20 cellular contexts compared by ENCODE assay signal in genomic region chr3:186990282-186990681, GRCh38. TPM values are rescaled to one million over a fixed set of nuclear protein-coding genes. Genes with fewer than 3 reads are reported as not detected.
DNase-seq lines count a peak whose midpoint lies in the region; ATAC-seq and TF ChIP-seq lines count a peak whose summit lies in the region.
"Had no signal": no experiment of that assay in that cellular context is flagged by ENCODE, and none has a peak within 500 bp of the region (broad histone marks: within the 10 kb centered on the region; RNA-seq: fewer than 3 reads in every experiment).

No MANE protein-coding gene starts in this region.

- intact Hi-C loops in heart right ventricle (cut with DNase I), result no loop called here
- intact Hi-C loops in PC-9 (cut with micrococcal nuclease; ENCODE audit: unreplicated experiment), result loop anchor here (2.0 kb wide), 1 partner anchor 59 kb away; the partner anchor contains the start of gene ST6GAL1

- peak overlapping the region in 7 of 10 donors; percentile 18 to 75 (median 32) for H3K27ac ChIP-seq in heart right ventricle
- peak overlapping the region in 1 of 2 donors; percentile 39 for H3K27ac ChIP-seq in right atrium auricular region
- peak overlapping the region; percentile 73 for H3K27ac ChIP-seq in PC-9
- peak overlapping the region; percentile 75 for H3K27ac ChIP-seq in epithelial cell of prostate
- H3K27ac ChIP-seq: neural progenitor cell, suprapubic skin had no signal

- no peak for TF ChIP-seq CTCF in heart right ventricle (IDR thresholded peaks at IDR 0.05)
- TF ChIP-seq CTCF in right atrium auricular region (IDR thresholded peaks at IDR 0.05), result no peak
- TF ChIP-seq CTCF in PC-9 (conservative IDR thresholded peaks at IDR 0.05), result no peak

- 0 out of 2 replicates have a peak overlapping the region, but pooled peaks have one; percentile 2 for H3K4me2 ChIP-seq in PC-9
- H3K4me2 ChIP-seq: neural progenitor cell had no signal

- BruUV-seq in PC-9 (replicated peaks; lab: Mats Ljungman, UMichigan), result no TSS peak

- ATAC-seq in heart right ventricle (no peak), GM19397 (IDR thresholded peaks at IDR 0.05; ENCODE audit: unreplicated experiment) (no peak)
- ATAC-seq in stimulated activated naive B cell treated with anti-CD40 and anti-IgM and Interleukin-4, amounts not matched to agents 10 μg/mL and 1 μg/mL and 100 μg/mL, for 72 hours (replicated peaks), result no peak

- no peaks in the 10 kb centered on the region for H3K27me3 ChIP-seq in heart right ventricle
- no peaks in the 10 kb centered on the region for H3K27me3 ChIP-seq in right atrium auricular region
- no peaks in the 10 kb centered on the region for H3K27me3 ChIP-seq in PC-9 (ENCODE audit: insufficient read depth, low read depth)
- H3K27me3 ChIP-seq: cardiac muscle cell, neural progenitor cell, suprapubic skin had no signal

- H3K27ac Mint-ChIP-seq in stimulated activated naive B cell treated with anti-CD40 and anti-IgM and Interleukin-4, amounts not matched to agents 10 μg/mL and 1 μg/mL and 100 μg/mL, for 72 hours, result peak overlapping the region; percentile 70
- H3K27ac Mint-ChIP-seq: neural progenitor cell, progenitor cell of endocrine pancreas had no signal

- peaks cover 0 to 4% of the 10 kb centered on the region in 2 donors for H3K9me3 Mint-ChIP-seq in stimulated activated naive B cell treated with anti-CD40 and anti-IgM and Interleukin-4, amounts not matched to agents 10 μg/mL and 1 μg/mL and 100 μg/mL, for 72 hours
- H3K9me3 Mint-ChIP-seq: mesothelial cell of epicardium, neural progenitor cell had no signal

- DNase-seq in heart right ventricle, result no peak
- no peak for DNase-seq in right atrium auricular region (ENCODE audit: low spot score)
- peak; percentile 10 to 82 for DNase-seq in PC-9
- no peak for DNase-seq in epithelial cell of prostate (ENCODE audit: low read depth, low spot score)
- DNase-seq in stimulated activated naive B cell treated with anti-CD40 and anti-IgM and Interleukin-4, amounts not matched to agents 10 μg/mL and 1 μg/mL and 100 μg/mL, for 72 hours, result no peak
- no peak for DNase-seq in NOMO-1 treated with dmso at 0.1 percent for 144 hours (lab: John Stamatoyannopoulos, UW; ENCODE audit: unreplicated experiment)
- DNase-seq in NCI-H69 (lab: John Stamatoyannopoulos, UW), result no peak
- DNase-seq: activated CD4-positive, alpha-beta T cell treated with anti-CD3 and anti-CD28 coated beads, Interleukin-2, amount 50 U/mL, for 4 hours; DMS79; erythroblast; NCI-H1092; NCI-H2029; NCI-H446 treated with DMSO at 0.1 percent for 48 hours; stimulated activated CD4-positive, alpha-beta T cell treated with anti-CD3 and anti-CD28 coated beads, Interleukin-4, amount 100 ng/mL, for 24 hours had no signal

- H3K4me1 ChIP-seq in heart right ventricle (peaks cover 2 to 82% (median 51%) of the 10 kb centered on the region in 9 donors), right atrium auricular region (peaks cover 0 to 61% of the 10 kb centered on the region in 2 donors), PC-9 (replicated peaks; ENCODE audit: insufficient read depth) (peaks cover 36% of the 10 kb centered on the region)
- H3K4me1 ChIP-seq: neural progenitor cell, suprapubic skin had no signal

- H2AFZ ChIP-seq in PC-9, result no peak overlapping the region
- H2AFZ ChIP-seq: neural progenitor cell had no signal

- no peaks in the 10 kb centered on the region for H3K79me2 ChIP-seq in PC-9 (ENCODE audit: low read depth)

- no peaks in the 10 kb centered on the region for H4K20me1 ChIP-seq in PC-9 (ENCODE audit: insufficient read depth)

- POLR2A ChIA-PET in PC-9 (lab: Charles Lee; ENCODE audit: unreplicated experiment), result interaction anchor here (0.6 kb wide), 1 partner anchor 1039 kb away, joined by 8 read pairs; no protein-coding TSS in a partner anchor

- CTCF ChIA-PET in PC-9 (lab: Charles Lee), result interaction anchor here (0.5 to 0.7 kb wide), 2 partner anchors 233 to 689 kb away, joined by 5 to 10 read pairs; no protein-coding TSS in a partner anchor

- no peaks in the 10 kb centered on the region for H3K9me2 ChIP-seq in PC-9 (ENCODE audit: insufficient read depth)

- H3K4me3 ChIP-seq in heart right ventricle, result no peak overlapping the region
- no peak overlapping the region for H3K4me3 ChIP-seq in right atrium auricular region
- no peak overlapping the region for H3K4me3 ChIP-seq in PC-9
- H3K4me3 ChIP-seq: cardiac muscle cell, neural progenitor cell, suprapubic skin had no signal

- H3K4me3 Mint-ChIP-seq in stimulated activated naive B cell treated with anti-CD40 and anti-IgM and Interleukin-4, amounts not matched to agents 10 μg/mL and 1 μg/mL and 100 μg/mL, for 72 hours, result no peak overlapping the region
- H3K4me3 Mint-ChIP-seq: mesothelial cell of epicardium, neural progenitor cell had no signal

- no peaks in the 10 kb centered on the region for H3K9me3 ChIP-seq in heart right ventricle
- no peaks in the 10 kb centered on the region for H3K9me3 ChIP-seq in right atrium auricular region
- H3K9me3 ChIP-seq in PC-9 (ENCODE audit: insufficient read depth, low read depth), result 0 out of 2 replicates have a peak, but pooled peaks cover 4% of the 10 kb centered on the region
- H3K9me3 ChIP-seq: suprapubic skin had no signal

- H3K27me3 Mint-ChIP-seq in stimulated activated naive B cell treated with anti-CD40 and anti-IgM and Interleukin-4, amounts not matched to agents 10 μg/mL and 1 μg/mL and 100 μg/mL, for 72 hours, result no peaks in the 10 kb centered on the region
- H3K27me3 Mint-ChIP-seq: progenitor cell of endocrine pancreas had no signal

- H3K4me1 Mint-ChIP-seq in stimulated activated naive B cell treated with anti-CD40 and anti-IgM and Interleukin-4, amounts not matched to agents 10 μg/mL and 1 μg/mL and 100 μg/mL, for 72 hours, result peaks cover 64 to 95% of the 10 kb centered on the region in 2 donors
- H3K4me1 Mint-ChIP-seq: mesothelial cell of epicardium, neural progenitor cell had no signal

- WGBS in heart right ventricle, 2 donors, result 87 to 98% methylated on average over 2 of the region's 2 CpGs

- H3K36me3 ChIP-seq in heart right ventricle (peaks cover 0 to 13% (median 0%) of the 10 kb centered on the region in 9 donors), right atrium auricular region (no peaks in the 10 kb centered on the region), PC-9 (ENCODE audit: low read depth) (no peaks in the 10 kb centered on the region)
- H3K36me3 ChIP-seq: cardiac muscle cell, neural progenitor cell, suprapubic skin had no signal

- H3F3A ChIP-seq in PC-9 (ENCODE audit: insufficient read depth, low read depth), result peaks cover 22% of the 10 kb centered on the region

- peaks cover 37 to 40% of the 10 kb centered on the region in 2 donors for H3K36me3 Mint-ChIP-seq in stimulated activated naive B cell treated with anti-CD40 and anti-IgM and Interleukin-4, amounts not matched to agents 10 μg/mL and 1 μg/mL and 100 μg/mL, for 72 hours

RNA-seq across cellular contexts. Expression of gene ST6GAL1, which starts 60.0 kb away (rescaled TPM):
- total RNA-seq in heart right ventricle (10 to 100 TPM; 55.9 to 94.7 (median 68.7) TPM), right atrium auricular region (10 to 100 TPM; 55.1 to 94.3 TPM), PC-9 (2021) (25.6 and 41.4 TPM in 2 replicates)
- polyA plus RNA-seq in heart right ventricle, result 10 to 100 TPM; 19.5 to 36.3 TPM

Comparison
In these comparisons a context has a peak if more than half of its experiments do, and no peak if none do; other contexts are left out.
1. DNase-seq: peak in PC-9 (2 of 2); none in heart right ventricle (0 of 2), right atrium auricular region (single experiment), epithelial cell of prostate (single experiment), stimulated activated naive B cell treated with anti-CD40 and anti-IgM and Interleukin-4, amounts not matched to agents 10 μg/mL and 1 μg/mL and 100 μg/mL, for 72 hours (single experiment), NOMO-1 treated with dmso at 0.1 percent for 144 hours (single experiment) and NCI-H69 (single experiment).